ENCODE assay signal across 9 cellular contexts in the genomic region with DNA sequence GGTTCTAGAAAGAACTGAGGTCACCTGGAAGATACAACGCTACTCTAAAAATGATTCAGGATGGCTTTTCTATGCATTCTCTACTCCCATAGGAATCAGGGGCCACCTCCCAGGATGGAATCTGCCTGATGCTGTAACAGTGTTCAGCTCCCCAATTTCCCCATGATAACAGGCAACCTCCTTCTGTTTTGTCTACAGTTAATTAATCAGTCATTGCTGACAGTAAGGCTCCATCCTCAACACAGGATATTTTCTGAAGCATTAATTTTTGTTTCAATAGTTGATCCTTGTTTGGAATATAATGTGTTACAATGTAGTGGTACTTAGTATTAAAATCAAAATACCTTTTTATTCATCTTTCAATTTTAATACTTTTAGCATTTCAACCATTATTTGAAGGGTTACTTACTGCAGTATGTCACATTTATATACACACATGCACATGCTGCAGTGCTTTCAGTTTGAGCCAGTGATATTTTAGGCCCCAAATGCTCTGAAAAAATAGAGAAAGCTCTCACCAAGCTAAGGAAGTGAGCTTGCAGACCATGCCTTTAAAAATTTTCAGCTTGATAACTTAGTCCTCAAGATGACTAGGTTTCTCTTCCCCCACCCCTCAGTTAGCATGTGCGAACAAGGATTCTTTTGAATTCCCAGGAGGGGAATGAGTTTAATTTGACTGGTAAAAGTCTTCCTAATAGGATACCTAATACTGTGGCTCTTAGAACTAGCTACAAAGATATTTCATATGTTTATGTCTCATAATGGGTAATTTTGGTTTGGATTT. TPM values are rescaled to one million over a fixed set of nuclear protein-coding genes. Genes with fewer than 3 reads are reported as not detected.
DNase-seq lines count a peak whose midpoint lies in the region; ATAC-seq lines count a peak whose summit lies in the region.
"Had no signal": no experiment of that assay in that cellular context is flagged by ENCODE, and none has a peak within 500 bp of the region (broad histone marks: within the 10 kb centered on the region; RNA-seq: fewer than 3 reads in every experiment).

No MANE protein-coding gene starts in this region.

- intact Hi-C loops in activated naive CD4-positive, alpha-beta T cell treated with anti-CD3 and anti-CD28 coated beads for 36 hours (cut with micrococcal nuclease) = loop anchor here (1.0 to 10.0 kb wide), 18 partner anchors 10 to 1920 kb away; a partner anchor contains a TSS

- peak overlapping the region; percentile 65 for H3K27ac Mint-ChIP-seq in activated naive CD4-positive, alpha-beta T cell treated with anti-CD3 and anti-CD28 coated beads for 36 hours
- H3K27ac Mint-ChIP-seq in activated T-helper 17 cell treated with anti-CD3 and anti-CD28 coated beads, Interleukin-2, amount 50 U/mL, for 72 hours = peak overlapping the region; percentile 98

- H3K4me3 Mint-ChIP-seq in activated naive CD4-positive, alpha-beta T cell treated with anti-CD3 and anti-CD28 coated beads for 36 hours = peak overlapping the region; percentile 79
- H3K4me3 Mint-ChIP-seq in activated T-helper 17 cell treated with anti-CD3 and anti-CD28 coated beads, Interleukin-2, amount 50 U/mL, for 72 hours = peak overlapping the region; percentile 99

- peaks cover 16% of the 10 kb centered on the region for H3K36me3 Mint-ChIP-seq in activated naive CD4-positive, alpha-beta T cell treated with anti-CD3 and anti-CD28 coated beads for 36 hours (ENCODE audit: low read depth)
- peaks cover 29% of the 10 kb centered on the region for H3K36me3 Mint-ChIP-seq in activated T-helper 17 cell treated with anti-CD3 and anti-CD28 coated beads, Interleukin-2, amount 50 U/mL, for 72 hours (ENCODE audit: low read depth)

- no peak overlapping the region for H3K9ac ChIP-seq in subcutaneous abdominal adipose tissue (ENCODE audit: low read length in 5 of 5)

- peaks cover 10 to 56% (median 42%) of the 10 kb centered on the region in 5 donors for H3K4me1 ChIP-seq in subcutaneous abdominal adipose tissue (ENCODE audit: control insufficient read depth in 5 of 5, insufficient read depth in 5 of 5, low read length in 5 of 5)

- H3K9me3 ChIP-seq in subcutaneous abdominal adipose tissue (ENCODE audit: control insufficient read depth in 5 of 5, low read length in 5 of 5) = peaks cover 0 to 7% (median 0%) of the 10 kb centered on the region in 5 donors
- H3K9me3 ChIP-seq: thoracic aorta had no signal

- H3K4me1 Mint-ChIP-seq in activated naive CD4-positive, alpha-beta T cell treated with anti-CD3 and anti-CD28 coated beads for 36 hours (ENCODE audit: low read depth) = peaks cover 68% of the 10 kb centered on the region
- peaks cover 30% of the 10 kb centered on the region for H3K4me1 Mint-ChIP-seq in activated T-helper 17 cell treated with anti-CD3 and anti-CD28 coated beads, Interleukin-2, amount 50 U/mL, for 72 hours

- no peak for DNase-seq in activated naive CD4-positive, alpha-beta T cell treated with anti-CD3 and anti-CD28 coated beads for 36 hours
- no peak for DNase-seq in activated naive CD4-positive, alpha-beta T cell (lab: John Stamatoyannopoulos, UW)
- no peak for DNase-seq in DMS 273 (lab: John Stamatoyannopoulos, UW; ENCODE audit: unreplicated experiment)
- DNase-seq in inferior parietal cortex (ENCODE audit: extremely low spot score) = no peak
- no peak for DNase-seq in NCI-H1092 treated with DMSO at 0.1 percent for 48 hours (lab: John Stamatoyannopoulos, UW)

- CTCF ChIA-PET in activated naive CD4-positive, alpha-beta T cell treated with anti-CD3 and anti-CD28 coated beads for 36 hours (lab: Charles Lee) = interaction anchor here (0.8 kb wide), 1 partner anchor 26 kb away, joined by 3 read pairs; no protein-coding TSS in a partner anchor

- peak overlapping the region; percentile 15 for H3K27ac ChIP-seq in subcutaneous abdominal adipose tissue (ENCODE audit: low read depth, low read length)
- H3K27ac ChIP-seq: thoracic aorta had no signal

- H3K36me3 ChIP-seq in subcutaneous abdominal adipose tissue (ENCODE audit: control insufficient read depth in 5 of 5, insufficient read depth in 5 of 5, low read length in 5 of 5) = peaks cover 0 to 17% (median 0%) of the 10 kb centered on the region in 5 donors
- H3K36me3 ChIP-seq: thoracic aorta had no signal

- peak overlapping the region in 4 of 5 donors; percentile 61 to 74 (median 70) for H3K4me3 ChIP-seq in subcutaneous abdominal adipose tissue (ENCODE audit: low read depth in 1 of 5, low read length in 5 of 5)

- no peaks in the 10 kb centered on the region for H3K27me3 Mint-ChIP-seq in activated naive CD4-positive, alpha-beta T cell treated with anti-CD3 and anti-CD28 coated beads for 36 hours (ENCODE audit: low read depth)
- H3K27me3 Mint-ChIP-seq in activated T-helper 17 cell treated with anti-CD3 and anti-CD28 coated beads, Interleukin-2, amount 50 U/mL, for 72 hours = no peaks in the 10 kb centered on the region

- peak; percentile 42 for ATAC-seq in HG03064 (IDR thresholded peaks at IDR 0.05; ENCODE audit: low read depth, unreplicated experiment)
- peak; percentile 30 for ATAC-seq in activated T-helper 17 cell treated with anti-CD3 and anti-CD28 coated beads, Interleukin-2, amount 50 U/mL, for 72 hours (replicated peaks)

- no peaks in the 10 kb centered on the region for H3K9me3 Mint-ChIP-seq in activated naive CD4-positive, alpha-beta T cell treated with anti-CD3 and anti-CD28 coated beads for 36 hours
- no peaks in the 10 kb centered on the region for H3K9me3 Mint-ChIP-seq in activated T-helper 17 cell treated with anti-CD3 and anti-CD28 coated beads, Interleukin-2, amount 50 U/mL, for 72 hours

- H3K27me3 ChIP-seq in subcutaneous abdominal adipose tissue (ENCODE audit: control insufficient read depth in 5 of 5, insufficient read depth in 4 of 5, low read length in 5 of 5) = no peaks in the 10 kb centered on the region

RNA-seq across cellular contexts. Expression of a gene that starts 0.6 kb away (rescaled TPM):
- 1 to 10 TPM; 3.6 to 3.8 TPM for total RNA-seq in activated naive CD4-positive, alpha-beta T cell treated with anti-CD3 and anti-CD28 coated beads for 36 hours
- total RNA-seq in activated T-helper 17 cell treated with anti-CD3 and anti-CD28 coated beads, Interleukin-2, amount 50 U/mL, for 72 hours = 10 to 100 TPM; 21.6 to 25.7 TPM

Comparison
In these comparisons a context has a peak if more than half of its experiments do, and no peak if none do; other contexts are left out.
1. RNA of a gene that starts 0.6 kb away (total RNA-seq): 21.6 to 25.7 TPM in activated T-helper 17 cell treated with anti-CD3 and anti-CD28 coated beads, Interleukin-2, amount 50 U/mL, for 72 hours; 3.6 to 3.8 TPM in activated naive CD4-positive, alpha-beta T cell treated with anti-CD3 and anti-CD28 coated beads for 36 hours; every median in the first group is over 4 times any median in the second.